Comparison of ENCODE assay signal across 27 cellular contexts in genomic region chr2:206875701-206876100, GRCh38.
"Had no signal": no experiment of that assay in that cellular context is flagged by ENCODE, and none has a peak within 500 bp of the region (broad histone marks: within the 10 kb centered on the region; RNA-seq: fewer than 3 reads in every experiment).

No MANE protein-coding gene starts in this region.

- H3K27me3 ChIP-seq: ovary, right lobe of liver, sigmoid colon, stomach, tibial artery, transverse colon, upper lobe of right lung, uterus had no signal

- H3K4me1 Mint-ChIP-seq: natural killer cell; stimulated activated effector memory CD8-positive, alpha-beta T cell treated with anti-CD3 and anti-CD28 coated beads, Interleukin-12 subunit alpha, Interleukin-12 subunit beta, amount 100 ng/mL, for 72 hours had no signal

- DNase-seq: naive thymus-derived CD4-positive, alpha-beta T cell; natural killer cell; occipital lobe; ovary; psoas muscle; right cardiac atrium; right lobe of liver; sigmoid colon; small intestine; stimulated activated CD4-positive, alpha-beta T cell treated with anti-CD3 and anti-CD28 coated beads, Interleukin-15, amount 100 ng/mL, for 24 hours; stimulated activated CD4-positive, alpha-beta T cell treated with anti-CD3 and anti-CD28 coated beads, Interleukin-2, amount 100 ng/mL, for 24 hours; stimulated activated CD4-positive, alpha-beta T cell treated with anti-CD3 and anti-CD28 coated beads, Interleukin-2, amount 100 ng/mL, for 48 hours; stimulated activated CD4-positive, alpha-beta T cell treated with anti-CD3 and anti-CD28 coated beads, Interleukin-4, amount 100 ng/mL, for 24 hours; stimulated activated naive B cell treated with anti-CD40 and anti-IgM and Interleukin-4, amounts not matched to agents 10 μg/mL and 1 μg/mL and 100 μg/mL, for 72 hours; stimulated activated naive CD4-positive, alpha-beta T cell treated with Interleukin-2 at 50 U/mL for 16 hours; stomach; tibial artery; transverse colon; upper lobe of right lung; uterus had no signal

- H2AFZ ChIP-seq: parathyroid adenoma had no signal

- H3K4me3 ChIP-seq: ovary, psoas muscle, right lobe of liver, sigmoid colon, stomach, thoracic aorta, tibial artery, transverse colon, upper lobe of right lung, uterus had no signal

- H3K9me3 ChIP-seq: ovary, psoas muscle, right lobe of liver, sigmoid colon, stomach, thoracic aorta, tibial artery, transverse colon, upper lobe of right lung, uterus had no signal

- H3K79me2 ChIP-seq: parathyroid adenoma had no signal

- H3K36me3 ChIP-seq: ovary, right lobe of liver, sigmoid colon, stomach, thoracic aorta, tibial artery, transverse colon, upper lobe of right lung, uterus had no signal

- H3K4me1 ChIP-seq: psoas muscle, right lobe of liver, stomach, tibial artery, transverse colon, upper lobe of right lung, uterus had no signal

- H3K9ac ChIP-seq: parathyroid adenoma had no signal

- H3K27ac Mint-ChIP-seq: naive thymus-derived CD4-positive, alpha-beta T cell; natural killer cell; nephron; progenitor cell of endocrine pancreas; stimulated activated effector memory CD8-positive, alpha-beta T cell treated with anti-CD3 and anti-CD28 coated beads, Interleukin-12 subunit alpha, Interleukin-12 subunit beta, amount 100 ng/mL, for 72 hours; stimulated activated naive B cell treated with anti-CD40 and anti-IgM and Interleukin-4, amounts not matched to agents 10 μg/mL and 1 μg/mL and 100 μg/mL, for 72 hours; stimulated activated naive CD8-positive, alpha-beta T cell treated with anti-CD3 and anti-CD28 coated beads, Interleukin-15, Interleukin-2, amounts not matched to agents 100 ng/mL and 50 ng/mL, for 24 hours had no signal

- H3K9me3 Mint-ChIP-seq: nephron had no signal

- H3K27me3 Mint-ChIP-seq: naive thymus-derived CD4-positive, alpha-beta T cell; progenitor cell of endocrine pancreas had no signal

- H3K27ac ChIP-seq: ovary, parathyroid adenoma, psoas muscle, right lobe of liver, sigmoid colon, stomach, thoracic aorta, tibial artery, transverse colon, upper lobe of right lung, uterus had no signal

- FAIRE-seq: small intestine had no signal

- H3K36me3 Mint-ChIP-seq: natural killer cell; stimulated activated effector memory CD8-positive, alpha-beta T cell treated with anti-CD3 and anti-CD28 coated beads, Interleukin-12 subunit alpha, Interleukin-12 subunit beta, amount 100 ng/mL, for 72 hours had no signal

- H3K4me3 Mint-ChIP-seq: naive thymus-derived CD4-positive, alpha-beta T cell; natural killer cell; nephron; neural crest cell; stimulated activated effector memory CD8-positive, alpha-beta T cell treated with anti-CD3 and anti-CD28 coated beads, Interleukin-12 subunit alpha, Interleukin-12 subunit beta, amount 100 ng/mL, for 72 hours; stimulated activated naive B cell treated with anti-CD40 and anti-IgM and Interleukin-4, amounts not matched to agents 10 μg/mL and 1 μg/mL and 100 μg/mL, for 72 hours; stimulated activated naive CD8-positive, alpha-beta T cell treated with anti-CD3 and anti-CD28 coated beads, Interleukin-15, Interleukin-2, amounts not matched to agents 100 ng/mL and 50 ng/mL, for 24 hours had no signal
